ENCODE assay signal across 15 cellular contexts in genomic region chr5:141807732-141808131, GRCh38.
DNase-seq lines count a peak whose midpoint lies in the region; ATAC-seq, FAIRE-seq and TF ChIP-seq lines count a peak whose summit lies in the region.
"Had no signal": no experiment of that assay in that cellular context is flagged by ENCODE, and none has a peak within 500 bp of the region (broad histone marks: within the 10 kb centered on the region; RNA-seq: fewer than 3 reads in every experiment).

No MANE protein-coding gene starts in this region.

- POLR2A ChIA-PET in HEK293 (lab: Yijun Ruan, JAX) (interaction anchor here (0.6 kb wide), 1 partner anchor 559 kb away, joined by 7 read pairs; no protein-coding TSS in a partner anchor), K562 (lab: Yijun Ruan, JAX) (interaction anchor here (0.6 to 1.0 kb wide), 2 partner anchors 8 to 1421 kb away, joined by 3 to 4 read pairs; no protein-coding TSS in a partner anchor)

- ATAC-seq in GM23338 (no peak), K562 (no peak), GM21717 (IDR thresholded peaks at IDR 0.05; ENCODE audit: unreplicated experiment) (no peak), GM18870 (IDR thresholded peaks at IDR 0.05; ENCODE audit: unreplicated experiment) (no peak)

- H3K36me3 Mint-ChIP-seq in GM23338 (ENCODE audit: low read depth), result no peaks in the 10 kb centered on the region
- H3K36me3 Mint-ChIP-seq in progenitor cell of endocrine pancreas (ENCODE audit: insufficient read depth), result no peaks in the 10 kb centered on the region
- H3K36me3 Mint-ChIP-seq: CD4-positive, alpha-beta memory T cell had no signal

- WGBS in K562 (ENCODE audit: insufficient coverage, low coverage, missing lambda C conversion rate), result 6% methylated on average over 6 of the region's 6 CpGs

- no peaks in the 10 kb centered on the region for H3K9me2 ChIP-seq in GM23338 (ENCODE audit: insufficient read depth)

- H4K20me1 ChIP-seq in GM23338 (replicated peaks; ENCODE audit: insufficient read depth) (no peaks in the 10 kb centered on the region), K562 (replicated peaks; ENCODE audit: control insufficient read depth, insufficient read depth, low read length) (0 out of 2 replicates have a peak, but pooled peaks cover 12% of the 10 kb centered on the region)

- H3K9me3 Mint-ChIP-seq in GM23338, result no peaks in the 10 kb centered on the region
- H3K9me3 Mint-ChIP-seq in progenitor cell of endocrine pancreas (ENCODE audit: low read depth), result no peaks in the 10 kb centered on the region
- H3K9me3 Mint-ChIP-seq: CD4-positive, alpha-beta memory T cell; H9 had no signal

- TF ChIP-seq CTCF in GM23338 (conservative IDR thresholded peaks at IDR 0.05; ENCODE audit: low read depth in 2 of 2) (no peak), HEK293 (tag by site-specific recombination; IDR thresholded peaks at IDR 0.05) (no peak), K562 (IDR thresholded peaks at IDR 0.05 in 2 of 3, conservative IDR thresholded peaks at IDR 0.05 in 1 of 3; ENCODE audit: insufficient read depth in 2 of 3, low read depth in 1 of 3, low read length in 3 of 3) (no peak), parathyroid adenoma (IDR thresholded peaks at IDR 0.05) (no peak), progenitor cell of endocrine pancreas (IDR thresholded peaks at IDR 0.05; ENCODE audit: unreplicated experiment) (no peak)

- CTCF ChIA-PET in HEK293 (lab: Yijun Ruan, JAX), result interaction anchor here (0.6 to 1.4 kb wide), 7 partner anchors 14 to 153 kb away, joined by 3 to 6 read pairs (median 3); no protein-coding TSS in a partner anchor
- CTCF ChIA-PET in K562 (lab: Yijun Ruan, JAX; ENCODE audit: low intra/inter-chr PET ratio), result no interaction called here

- H3K79me2 ChIP-seq in GM23338 (replicated peaks; ENCODE audit: insufficient read depth) (no peaks in the 10 kb centered on the region), K562 (ENCODE audit: control insufficient read depth, insufficient read depth, low read length) (no peaks in the 10 kb centered on the region), parathyroid adenoma (no peaks in the 10 kb centered on the region)

- no peaks in the 10 kb centered on the region for H3K9me3 ChIP-seq in HEK293 (ENCODE audit: control insufficient read depth, insufficient read depth, low read depth, low read length)
- no peaks in the 10 kb centered on the region for H3K9me3 ChIP-seq in K562 (replicated peaks; ENCODE audit: control insufficient read depth, insufficient read depth, low read depth, low read length)
- no peaks in the 10 kb centered on the region for H3K9me3 ChIP-seq in parathyroid adenoma (ENCODE audit: control insufficient read depth, low read length)
- H3K9me3 ChIP-seq: Caco-2 had no signal

- H3K27ac Mint-ChIP-seq in GM23338, result no peak overlapping the region
- H3K27ac Mint-ChIP-seq in progenitor cell of endocrine pancreas, result no peak overlapping the region
- H3K27ac Mint-ChIP-seq: CD4-positive, alpha-beta memory T cell had no signal

- TF ChIP-seq RAD21 in K562 (CRISPR knock-in tag; conservative IDR thresholded peaks at IDR 0.05 in 1 of 2, IDR thresholded peaks at IDR 0.05 in 1 of 2), result no peak

- H3K27me3 Mint-ChIP-seq in GM23338 (ENCODE audit: insufficient read depth, low read depth, poor library complexity) (peaks cover 19% of the 10 kb centered on the region), progenitor cell of endocrine pancreas (peaks cover 66% of the 10 kb centered on the region)

- H3K27me3 ChIP-seq in GM23338 (ENCODE audit: insufficient read depth) (no peaks in the 10 kb centered on the region), K562 (ENCODE audit: control insufficient read depth in 2 of 2, insufficient read depth in 2 of 2, low read length in 2 of 2) (peaks cover 24 to 55% of the 10 kb centered on the region in 2 experiments), parathyroid adenoma (ENCODE audit: control insufficient read depth, insufficient read depth, low read length) (no peaks in the 10 kb centered on the region)

- no peak overlapping the region for H2AFZ ChIP-seq in GM23338
- H2AFZ ChIP-seq in K562 (ENCODE audit: low read depth, low read length), result no peak overlapping the region
- H2AFZ ChIP-seq in parathyroid adenoma, result no peak overlapping the region

- in situ Hi-C loops in K562 (cut with MboI), result no loop called here

- intact Hi-C loops in K562 (cut with micrococcal nuclease), result no loop called here

- H3K9ac ChIP-seq in K562 (ENCODE audit: insufficient read depth in 1 of 2, low read depth in 2 of 2, low read length in 2 of 2) (no peak overlapping the region), parathyroid adenoma (no peak overlapping the region)

- peaks cover 86% of the 10 kb centered on the region for H3K4me1 ChIP-seq in GM23338 (ENCODE audit: insufficient read depth)
- no peaks in the 10 kb centered on the region for H3K4me1 ChIP-seq in HEK293 (ENCODE audit: control insufficient read depth, insufficient read depth, low read length)
- peaks cover 0 to 6% of the 10 kb centered on the region in 2 experiments; a peak in 1 of 5 replicates for H3K4me1 ChIP-seq in K562 (replicated peaks in 1 of 2; ENCODE audit: control insufficient read depth in 2 of 2, insufficient read depth in 2 of 2, low read length in 2 of 2)
- H3K4me1 ChIP-seq in parathyroid adenoma, result peaks cover 7% of the 10 kb centered on the region
- H3K4me1 ChIP-seq: Caco-2 had no signal

- no peak for TF ChIP-seq EP300 in K562 (IDR thresholded peaks at IDR 0.05; ENCODE audit: low read length)

- no peaks in the 10 kb centered on the region for H3K9me1 ChIP-seq in K562 (ENCODE audit: control insufficient read depth, insufficient read depth, low read length)

- no peak for FAIRE-seq in K562 (lab: Jason Lieb, UNC)
- FAIRE-seq: G401.6, GM12892 had no signal

- no peak overlapping the region for H3K4me3 Mint-ChIP-seq in GM23338
- no peak overlapping the region for H3K4me3 Mint-ChIP-seq in progenitor cell of endocrine pancreas (ENCODE audit: low read depth)
- H3K4me3 Mint-ChIP-seq: CD4-positive, alpha-beta memory T cell had no signal

- H3K4me3 ChIP-seq in GM23338 (no peak overlapping the region), HEK293 (ENCODE audit: low read depth, low read length) (no peak overlapping the region), K562 (no peak overlapping the region), parathyroid adenoma (ENCODE audit: low read depth, low read length) (no peak overlapping the region)

- peaks cover 14% of the 10 kb centered on the region; the same call in 1 of the 2 replicates for H3F3A ChIP-seq in GM23338 (replicated peaks; ENCODE audit: low read depth)

- no TSS peak for BruUV-seq in K562 (replicated peaks; lab: Mats Ljungman, UMichigan)

- no peak overlapping the region for H3K27ac ChIP-seq in GM23338 (ENCODE audit: low read depth)
- no peak overlapping the region for H3K27ac ChIP-seq in HEK293 (ENCODE audit: extremely low read depth, low read depth, low read length)
- H3K27ac ChIP-seq in K562 (ENCODE audit: extremely low read depth, low read depth, low read length), result no peak overlapping the region
- H3K27ac ChIP-seq in parathyroid adenoma, result peak overlapping the region; percentile 30

- H3K4me1 Mint-ChIP-seq in GM23338 (peaks cover 86% of the 10 kb centered on the region), progenitor cell of endocrine pancreas (ENCODE audit: low read depth) (peaks cover 11% of the 10 kb centered on the region)

- no peak for DNase-seq in GM23338 (ENCODE audit: low spot score)
- no peak for DNase-seq in K562 (ENCODE audit: extremely low read depth in 1 of 4, low spot score in 3 of 4)
- DNase-seq in progenitor cell of endocrine pancreas (ENCODE audit: low spot score, unreplicated experiment), result no peak
- DNase-seq: C1 segment of cervical spinal cord; Caco-2; CD4-positive, alpha-beta memory T cell; DMS153; DND-41; H9 had no signal

- no peak for TF ChIP-seq POLR2A in K562 (conservative IDR thresholded peaks at IDR 0.05)

- H3K4me2 ChIP-seq in GM23338 (0 out of 2 replicates have a peak overlapping the region, but pooled peaks have one; percentile 56), K562 (ENCODE audit: insufficient read depth, low read length) (no peak overlapping the region), parathyroid adenoma (ENCODE audit: low read length) (no peak overlapping the region)

- H3K36me3 ChIP-seq in GM23338 (ENCODE audit: insufficient read depth) (no peaks in the 10 kb centered on the region), HEK293 (ENCODE audit: control insufficient read depth in 2 of 2, insufficient read depth in 1 of 2, low read length in 2 of 2) (no peaks in the 10 kb centered on the region), K562 (ENCODE audit: control insufficient read depth, insufficient read depth, low read length) (no peaks in the 10 kb centered on the region), parathyroid adenoma (ENCODE audit: control insufficient read depth, insufficient read depth, low read length) (no peaks in the 10 kb centered on the region)

TF ChIP-seq in GM23338, 12 proteins besides CTCF, POLR2A, EP300 and RAD21 (continues in another document):
- TF ChIP-seq CREB1 (CRISPR knock-in tag; IDR thresholded peaks at IDR 0.05; ENCODE audit: low read depth), result no peak
- no peak for TF ChIP-seq POLR2AphosphoS5 (IDR thresholded peaks at IDR 0.05; ENCODE audit: low read depth)
- TF ChIP-seq EZH2 (IDR thresholded peaks at IDR 0.05; ENCODE audit: low read depth, unreplicated experiment), result no peak

TF ChIP-seq in HEK293, 187 proteins besides CTCF, POLR2A, EP300 and RAD21:
- TF ChIP-seq ZSCAN4 (tag by site-specific recombination; IDR thresholded peaks at IDR 0.05) (0 out of 2 replicates have a peak, but pooled peaks have one; percentile 26), ZNF311 (tag by site-specific recombination; IDR thresholded peaks at IDR 0.05; ENCODE audit: borderline replicate concordance) (no peak)

TF ChIP-seq in K562, 482 proteins besides CTCF, POLR2A, EP300 and RAD21 (continues in another document):
- TF ChIP-seq BCOR (IDR thresholded peaks at IDR 0.05), result peak; percentile 57; the same call in 1 of the 2 replicates
- no peak for TF ChIP-seq ZNF778 (CRISPR knock-in tag; IDR thresholded peaks at IDR 0.05)
- TF ChIP-seq NR2F6 (CRISPR knock-in tag; IDR thresholded peaks at IDR 0.05), result no peak
- TF ChIP-seq RBM25 (IDR thresholded peaks at IDR 0.05; ENCODE audit: low read depth, low read length, severe bottlenecking), result peak; percentile 92
- TF ChIP-seq ADNP (tag; IDR thresholded peaks at IDR 0.05), result peak; percentile 33; the same call in 1 of the 2 replicates
